In genomic region chr10:104057717-104058116, GRCh38 we compare ENCODE assay signal across 2 cellular contexts.
TF ChIP-seq lines count a peak whose summit lies in the region.

No MANE protein-coding gene starts in this region.

TF ChIP-seq in GM23338, 12 proteins besides CTCF, POLR2A, EP300 and RAD21:
- no peak for TF ChIP-seq CREB1 (CRISPR knock-in tag; IDR thresholded peaks at IDR 0.05; ENCODE audit: low read depth)
- TF ChIP-seq EZH2 (IDR thresholded peaks at IDR 0.05; ENCODE audit: low read depth, unreplicated experiment): no peak
- no peak for TF ChIP-seq STAT1 (IDR thresholded peaks at IDR 0.05; ENCODE audit: unreplicated experiment)
- TF ChIP-seq, protein P1, sequence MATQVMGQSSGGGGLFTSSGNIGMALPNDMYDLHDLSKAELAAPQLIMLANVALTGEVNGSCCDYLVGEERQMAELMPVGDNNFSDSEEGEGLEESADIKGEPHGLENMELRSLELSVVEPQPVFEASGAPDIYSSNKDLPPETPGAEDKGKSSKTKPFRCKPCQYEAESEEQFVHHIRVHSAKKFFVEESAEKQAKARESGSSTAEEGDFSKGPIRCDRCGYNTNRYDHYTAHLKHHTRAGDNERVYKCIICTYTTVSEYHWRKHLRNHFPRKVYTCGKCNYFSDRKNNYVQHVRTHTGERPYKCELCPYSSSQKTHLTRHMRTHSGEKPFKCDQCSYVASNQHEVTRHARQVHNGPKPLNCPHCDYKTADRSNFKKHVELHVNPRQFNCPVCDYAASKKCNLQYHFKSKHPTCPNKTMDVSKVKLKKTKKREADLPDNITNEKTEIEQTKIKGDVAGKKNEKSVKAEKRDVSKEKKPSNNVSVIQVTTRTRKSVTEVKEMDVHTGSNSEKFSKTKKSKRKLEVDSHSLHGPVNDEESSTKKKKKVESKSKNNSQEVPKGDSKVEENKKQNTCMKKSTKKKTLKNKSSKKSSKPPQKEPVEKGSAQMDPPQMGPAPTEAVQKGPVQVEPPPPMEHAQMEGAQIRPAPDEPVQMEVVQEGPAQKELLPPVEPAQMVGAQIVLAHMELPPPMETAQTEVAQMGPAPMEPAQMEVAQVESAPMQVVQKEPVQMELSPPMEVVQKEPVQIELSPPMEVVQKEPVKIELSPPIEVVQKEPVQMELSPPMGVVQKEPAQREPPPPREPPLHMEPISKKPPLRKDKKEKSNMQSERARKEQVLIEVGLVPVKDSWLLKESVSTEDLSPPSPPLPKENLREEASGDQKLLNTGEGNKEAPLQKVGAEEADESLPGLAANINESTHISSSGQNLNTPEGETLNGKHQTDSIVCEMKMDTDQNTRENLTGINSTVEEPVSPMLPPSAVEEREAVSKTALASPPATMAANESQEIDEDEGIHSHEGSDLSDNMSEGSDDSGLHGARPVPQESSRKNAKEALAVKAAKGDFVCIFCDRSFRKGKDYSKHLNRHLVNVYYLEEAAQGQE (IDR thresholded peaks at IDR 0.05; ENCODE audit: unreplicated experiment): no peak
- TF ChIP-seq JUNB (IDR thresholded peaks at IDR 0.05; ENCODE audit: unreplicated experiment): no peak
- TF ChIP-seq ZNF331 (CRISPR knock-in tag; IDR thresholded peaks at IDR 0.05; ENCODE audit: low read depth): no peak
- TF ChIP-seq NANOG (IDR thresholded peaks at IDR 0.05; ENCODE audit: borderline replicate concordance): no peak

TF ChIP-seq in H1, 55 proteins besides CTCF, POLR2A, EP300 and RAD21:
- TF ChIP-seq NANOG (IDR thresholded peaks at IDR 0.05; ENCODE audit: insufficient read depth, low read depth, low read length, poor library complexity, severe bottlenecking) (no peak), GTF2F1 (IDR thresholded peaks at IDR 0.05; ENCODE audit: borderline replicate concordance, low read depth, low read length) (no peak), KDM1A (IDR thresholded peaks at IDR 0.05; ENCODE audit: borderline replicate concordance, low read length) (no peak), POLR2AphosphoS5 (IDR thresholded peaks at IDR 0.05; ENCODE audit: low read depth, low read length) (no peak), JUND (IDR thresholded peaks at IDR 0.05; ENCODE audit: low read length) (no peak), TCF12 (IDR thresholded peaks at IDR 0.05; ENCODE audit: low read depth, low read length) (no peak), SP4 (IDR thresholded peaks at IDR 0.05; ENCODE audit: low read length) (no peak), RBBP5 (IDR thresholded peaks at IDR 0.05; ENCODE audit: borderline replicate concordance, low read depth, low read length) (no peak), TEAD4 (IDR thresholded peaks at IDR 0.05; ENCODE audit: low read depth, low read length) (no peak), TAF1 (IDR thresholded peaks at IDR 0.05; ENCODE audit: low read depth, low read length) (no peak), ZNF274 (IDR thresholded peaks at IDR 0.05; ENCODE audit: borderline replicate concordance, extremely low read depth, low read length) (no peak), CBX8 (IDR thresholded peaks at IDR 0.05; ENCODE audit: borderline replicate concordance, low read depth, low read length) (no peak), POU5F1 (IDR thresholded peaks at IDR 0.05; ENCODE audit: low read depth, low read length) (no peak), SIN3A (conservative IDR thresholded peaks at IDR 0.05 in 1 of 2, IDR thresholded peaks at IDR 0.05 in 1 of 2; ENCODE audit: low read depth in 1 of 2, low read length in 2 of 2) (no peak), SP2 (IDR thresholded peaks at IDR 0.05; ENCODE audit: low read length) (no peak), RFX5 (IDR thresholded peaks at IDR 0.05; ENCODE audit: borderline replicate concordance, low read depth, low read length) (no peak), KDM5A (IDR thresholded peaks at IDR 0.05; ENCODE audit: low read length) (no peak), CHD2 (IDR thresholded peaks at IDR 0.05; ENCODE audit: low read length) (no peak)
- TF ChIP-seq, protein P2, sequence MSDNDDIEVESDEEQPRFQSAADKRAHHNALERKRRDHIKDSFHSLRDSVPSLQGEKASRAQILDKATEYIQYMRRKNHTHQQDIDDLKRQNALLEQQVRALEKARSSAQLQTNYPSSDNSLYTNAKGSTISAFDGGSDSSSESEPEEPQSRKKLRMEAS (IDR thresholded peaks at IDR 0.05): no peak
TF ChIP-seq in H1: peak in this region for 0.
